ENCODE assay signal across 1 cellular context in the genomic region with DNA sequence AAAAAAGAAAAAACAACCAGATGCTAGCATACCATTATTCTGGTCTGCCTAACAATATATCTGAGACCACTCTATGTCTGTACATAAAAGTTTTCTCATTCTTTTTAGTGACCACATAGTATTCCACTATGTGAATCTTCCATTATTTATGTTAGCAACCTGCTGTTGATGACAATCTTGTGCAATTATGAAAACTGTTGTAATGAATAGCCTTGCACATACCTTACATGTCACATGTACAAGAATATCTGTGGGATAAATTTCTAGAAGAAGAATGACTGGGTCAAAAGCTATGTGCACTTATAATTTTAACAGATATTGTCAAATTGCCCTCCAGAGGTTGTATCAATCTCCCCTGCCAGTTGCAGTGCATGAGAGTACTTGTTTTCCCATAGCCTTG.
TF ChIP-seq lines count a peak whose summit lies in the region.

No MANE protein-coding gene starts in this region.

TF ChIP-seq in H1, 55 proteins besides CTCF, POLR2A, EP300 and RAD21:
- no peak for TF ChIP-seq KDM5A (IDR thresholded peaks at IDR 0.05; ENCODE audit: low read length)
- TF ChIP-seq, protein P1, sequence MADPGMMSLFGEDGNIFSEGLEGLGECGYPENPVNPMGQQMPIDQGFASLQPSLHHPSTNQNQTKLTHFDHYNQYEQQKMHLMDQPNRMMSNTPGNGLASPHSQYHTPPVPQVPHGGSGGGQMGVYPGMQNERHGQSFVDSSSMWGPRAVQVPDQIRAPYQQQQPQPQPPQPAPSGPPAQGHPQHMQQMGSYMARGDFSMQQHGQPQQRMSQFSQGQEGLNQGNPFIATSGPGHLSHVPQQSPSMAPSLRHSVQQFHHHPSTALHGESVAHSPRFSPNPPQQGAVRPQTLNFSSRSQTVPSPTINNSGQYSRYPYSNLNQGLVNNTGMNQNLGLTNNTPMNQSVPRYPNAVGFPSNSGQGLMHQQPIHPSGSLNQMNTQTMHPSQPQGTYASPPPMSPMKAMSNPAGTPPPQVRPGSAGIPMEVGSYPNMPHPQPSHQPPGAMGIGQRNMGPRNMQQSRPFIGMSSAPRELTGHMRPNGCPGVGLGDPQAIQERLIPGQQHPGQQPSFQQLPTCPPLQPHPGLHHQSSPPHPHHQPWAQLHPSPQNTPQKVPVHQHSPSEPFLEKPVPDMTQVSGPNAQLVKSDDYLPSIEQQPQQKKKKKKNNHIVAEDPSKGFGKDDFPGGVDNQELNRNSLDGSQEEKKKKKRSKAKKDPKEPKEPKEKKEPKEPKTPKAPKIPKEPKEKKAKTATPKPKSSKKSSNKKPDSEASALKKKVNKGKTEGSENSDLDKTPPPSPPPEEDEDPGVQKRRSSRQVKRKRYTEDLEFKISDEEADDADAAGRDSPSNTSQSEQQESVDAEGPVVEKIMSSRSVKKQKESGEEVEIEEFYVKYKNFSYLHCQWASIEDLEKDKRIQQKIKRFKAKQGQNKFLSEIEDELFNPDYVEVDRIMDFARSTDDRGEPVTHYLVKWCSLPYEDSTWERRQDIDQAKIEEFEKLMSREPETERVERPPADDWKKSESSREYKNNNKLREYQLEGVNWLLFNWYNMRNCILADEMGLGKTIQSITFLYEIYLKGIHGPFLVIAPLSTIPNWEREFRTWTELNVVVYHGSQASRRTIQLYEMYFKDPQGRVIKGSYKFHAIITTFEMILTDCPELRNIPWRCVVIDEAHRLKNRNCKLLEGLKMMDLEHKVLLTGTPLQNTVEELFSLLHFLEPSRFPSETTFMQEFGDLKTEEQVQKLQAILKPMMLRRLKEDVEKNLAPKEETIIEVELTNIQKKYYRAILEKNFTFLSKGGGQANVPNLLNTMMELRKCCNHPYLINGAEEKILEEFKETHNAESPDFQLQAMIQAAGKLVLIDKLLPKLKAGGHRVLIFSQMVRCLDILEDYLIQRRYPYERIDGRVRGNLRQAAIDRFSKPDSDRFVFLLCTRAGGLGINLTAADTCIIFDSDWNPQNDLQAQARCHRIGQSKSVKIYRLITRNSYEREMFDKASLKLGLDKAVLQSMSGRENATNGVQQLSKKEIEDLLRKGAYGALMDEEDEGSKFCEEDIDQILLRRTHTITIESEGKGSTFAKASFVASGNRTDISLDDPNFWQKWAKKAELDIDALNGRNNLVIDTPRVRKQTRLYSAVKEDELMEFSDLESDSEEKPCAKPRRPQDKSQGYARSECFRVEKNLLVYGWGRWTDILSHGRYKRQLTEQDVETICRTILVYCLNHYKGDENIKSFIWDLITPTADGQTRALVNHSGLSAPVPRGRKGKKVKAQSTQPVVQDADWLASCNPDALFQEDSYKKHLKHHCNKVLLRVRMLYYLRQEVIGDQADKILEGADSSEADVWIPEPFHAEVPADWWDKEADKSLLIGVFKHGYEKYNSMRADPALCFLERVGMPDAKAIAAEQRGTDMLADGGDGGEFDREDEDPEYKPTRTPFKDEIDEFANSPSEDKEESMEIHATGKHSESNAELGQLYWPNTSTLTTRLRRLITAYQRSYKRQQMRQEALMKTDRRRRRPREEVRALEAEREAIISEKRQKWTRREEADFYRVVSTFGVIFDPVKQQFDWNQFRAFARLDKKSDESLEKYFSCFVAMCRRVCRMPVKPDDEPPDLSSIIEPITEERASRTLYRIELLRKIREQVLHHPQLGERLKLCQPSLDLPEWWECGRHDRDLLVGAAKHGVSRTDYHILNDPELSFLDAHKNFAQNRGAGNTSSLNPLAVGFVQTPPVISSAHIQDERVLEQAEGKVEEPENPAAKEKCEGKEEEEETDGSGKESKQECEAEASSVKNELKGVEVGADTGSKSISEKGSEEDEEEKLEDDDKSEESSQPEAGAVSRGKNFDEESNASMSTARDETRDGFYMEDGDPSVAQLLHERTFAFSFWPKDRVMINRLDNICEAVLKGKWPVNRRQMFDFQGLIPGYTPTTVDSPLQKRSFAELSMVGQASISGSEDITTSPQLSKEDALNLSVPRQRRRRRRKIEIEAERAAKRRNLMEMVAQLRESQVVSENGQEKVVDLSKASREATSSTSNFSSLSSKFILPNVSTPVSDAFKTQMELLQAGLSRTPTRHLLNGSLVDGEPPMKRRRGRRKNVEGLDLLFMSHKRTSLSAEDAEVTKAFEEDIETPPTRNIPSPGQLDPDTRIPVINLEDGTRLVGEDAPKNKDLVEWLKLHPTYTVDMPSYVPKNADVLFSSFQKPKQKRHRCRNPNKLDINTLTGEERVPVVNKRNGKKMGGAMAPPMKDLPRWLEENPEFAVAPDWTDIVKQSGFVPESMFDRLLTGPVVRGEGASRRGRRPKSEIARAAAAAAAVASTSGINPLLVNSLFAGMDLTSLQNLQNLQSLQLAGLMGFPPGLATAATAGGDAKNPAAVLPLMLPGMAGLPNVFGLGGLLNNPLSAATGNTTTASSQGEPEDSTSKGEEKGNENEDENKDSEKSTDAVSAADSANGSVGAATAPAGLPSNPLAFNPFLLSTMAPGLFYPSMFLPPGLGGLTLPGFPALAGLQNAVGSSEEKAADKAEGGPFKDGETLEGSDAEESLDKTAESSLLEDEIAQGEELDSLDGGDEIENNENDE (IDR thresholded peaks at IDR 0.05; ENCODE audit: insufficient replicate concordance, low read length), result no peak
- no peak for TF ChIP-seq JUND (IDR thresholded peaks at IDR 0.05; ENCODE audit: low read length)
- no peak for TF ChIP-seq EGR1 (IDR thresholded peaks at IDR 0.05; ENCODE audit: borderline replicate concordance, low read depth, low read length)
- no peak for TF ChIP-seq RNF2 (IDR thresholded peaks at IDR 0.05; ENCODE audit: borderline replicate concordance, low read depth, low read length, missing control alignments, poor library complexity, severe bottlenecking)
- no peak for TF ChIP-seq KDM1A (IDR thresholded peaks at IDR 0.05; ENCODE audit: borderline replicate concordance, low read length)
- TF ChIP-seq SAP30 (IDR thresholded peaks at IDR 0.05; ENCODE audit: insufficient read depth, insufficient replicate concordance, low read length), result no peak
